In genomic region chr6:33815854-33816253, GRCh38 we compare ENCODE assay signal across 11 cellular contexts. TPM values are rescaled to one million over a fixed set of nuclear protein-coding genes. Genes with fewer than 3 reads are reported as not detected.
A peak's percentile ranks its signal among the peaks of the same experiment; 100 is the strongest.
DNase-seq lines count a peak whose midpoint lies in the region; ATAC-seq, FAIRE-seq and TF ChIP-seq lines count a peak whose summit lies in the region.
"Had no signal": no experiment of that assay in that cellular context is flagged by ENCODE, and none has a peak within 500 bp of the region (broad histone marks: within the 10 kb centered on the region; RNA-seq: fewer than 3 reads in every experiment).

No MANE protein-coding gene starts in this region.

- no TSS peak for BruUV-seq in PC-3 (replicated peaks; lab: Mats Ljungman, UMichigan)

- FAIRE-seq in D721Med (lab: Jason Lieb, UNC): peak; percentile 35

- H3K27me3 Mint-ChIP-seq in GM23338 (ENCODE audit: insufficient read depth, low read depth, poor library complexity): peaks cover 8% of the 10 kb centered on the region

- H3K4me1 Mint-ChIP-seq in GM23338: peaks cover 48% of the 10 kb centered on the region

- H3K9me3 Mint-ChIP-seq in GM23338: no peaks in the 10 kb centered on the region
- H3K9me3 Mint-ChIP-seq: dendritic cell treated with granulocyte-macrophage colony-stimulating factor and Interleukin-4, amounts not matched to agents 40 ng/mL and 50 ng/mL, for 4 days had no signal

- H3K27ac Mint-ChIP-seq in GM23338: no peak overlapping the region; the same call in 1 of the 2 replicates
- H3K27ac Mint-ChIP-seq: dendritic cell treated with granulocyte-macrophage colony-stimulating factor and Interleukin-4, amounts not matched to agents 40 ng/mL and 50 ng/mL, for 4 days had no signal

- H3K9me2 ChIP-seq in GM23338 (ENCODE audit: insufficient read depth): no peaks in the 10 kb centered on the region
- H3K9me2 ChIP-seq in PC-3 (replicated peaks; ENCODE audit: low read length): no peaks in the 10 kb centered on the region

- POLR2A ChIA-PET in PC-3 (lab: Charles Lee; ENCODE audit: unreplicated experiment): no interaction called here

- TF ChIP-seq CTCF in D721Med (IDR thresholded peaks at IDR 0.05; ENCODE audit: insufficient read depth, missing control alignments) (no peak), GM23338 (conservative IDR thresholded peaks at IDR 0.05; ENCODE audit: low read depth in 2 of 2) (no peak), PC-3 (conservative IDR thresholded peaks at IDR 0.05; ENCODE audit: low read depth, low read length) (no peak)

- no peaks in the 10 kb centered on the region for H3K36me3 ChIP-seq in GM23338 (ENCODE audit: insufficient read depth)
- no peaks in the 10 kb centered on the region for H3K36me3 ChIP-seq in PC-3 (ENCODE audit: low read depth, low read length)
- H3K36me3 ChIP-seq in iPS-15b (ENCODE audit: control insufficient read depth, insufficient read depth, low read length): no peaks in the 10 kb centered on the region
- H3K36me3 ChIP-seq: neutrophil had no signal

- H4K20me1 ChIP-seq in GM23338 (replicated peaks; ENCODE audit: insufficient read depth) (no peaks in the 10 kb centered on the region), PC-3 (ENCODE audit: low read length) (no peaks in the 10 kb centered on the region)

- H3K4me3 Mint-ChIP-seq in GM23338: no peak overlapping the region
- H3K4me3 Mint-ChIP-seq: dendritic cell treated with granulocyte-macrophage colony-stimulating factor and Interleukin-4, amounts not matched to agents 40 ng/mL and 50 ng/mL, for 4 days had no signal

- H3K4me3 ChIP-seq in GM23338: no peak overlapping the region
- H3K4me3 ChIP-seq in PC-3 (ENCODE audit: low read length): no peak overlapping the region
- no peak overlapping the region for H3K4me3 ChIP-seq in iPS-15b (ENCODE audit: low read depth, low read length)

- H3K79me2 ChIP-seq in GM23338 (replicated peaks; ENCODE audit: insufficient read depth): no peaks in the 10 kb centered on the region
- no peaks in the 10 kb centered on the region for H3K79me2 ChIP-seq in PC-3 (ENCODE audit: low read length)

- intact Hi-C loops in PC-3 (cut with micrococcal nuclease): no loop called here

- ATAC-seq in GM23338 (peak; percentile 79), PC-3 (peak; percentile 63), GM19351 (IDR thresholded peaks at IDR 0.05; ENCODE audit: unreplicated experiment) (no peak), HG03159 (IDR thresholded peaks at IDR 0.05; ENCODE audit: unreplicated experiment) (no peak), HG02588 (IDR thresholded peaks at IDR 0.05; ENCODE audit: unreplicated experiment) (no peak)

- H3K4me1 ChIP-seq in GM23338 (ENCODE audit: insufficient read depth) (peaks cover 40% of the 10 kb centered on the region), PC-3 (ENCODE audit: insufficient read depth, low read length) (no peaks in the 10 kb centered on the region), iPS-15b (ENCODE audit: control insufficient read depth, insufficient read depth, low read length) (peaks cover 32% of the 10 kb centered on the region)

- H3K36me3 Mint-ChIP-seq in GM23338 (ENCODE audit: low read depth): no peaks in the 10 kb centered on the region

- DNase-seq in D721Med (ENCODE audit: insufficient read length, low spot score): peak; percentile 74
- peak; percentile 90 for DNase-seq in GM23338 (ENCODE audit: low spot score)
- peak; percentile 36 for DNase-seq in PC-3
- DNase-seq in NCI-H446 treated with DMSO at 0.1 percent for 48 hours (lab: John Stamatoyannopoulos, UW): no peak

- H3K9ac ChIP-seq in PC-3 (ENCODE audit: low read length) (no peak overlapping the region), iPS-15b (ENCODE audit: low read depth, low read length) (peak overlapping the region; percentile 19)

- peak overlapping the region; percentile 64; the same call in 1 of the 2 replicates for H3K27ac ChIP-seq in GM23338 (ENCODE audit: low read depth)
- H3K27ac ChIP-seq in PC-3 (ENCODE audit: low read length): no peak overlapping the region
- H3K27ac ChIP-seq: neutrophil had no signal

- H3K4me2 ChIP-seq in GM23338 (no peak overlapping the region), PC-3 (ENCODE audit: low read length) (no peak overlapping the region)

- H2AFZ ChIP-seq in GM23338: no peak overlapping the region
- H2AFZ ChIP-seq in PC-3 (ENCODE audit: low read length): no peak overlapping the region

- H3K27me3 ChIP-seq in GM23338 (ENCODE audit: insufficient read depth) (no peaks in the 10 kb centered on the region), PC-3 (ENCODE audit: low read length) (peaks cover 47% of the 10 kb centered on the region), iPS-15b (ENCODE audit: control insufficient read depth, insufficient read depth, low read length) (no peaks in the 10 kb centered on the region)

- peaks cover 13% of the 10 kb centered on the region; the same call in 1 of the 2 replicates for H3F3A ChIP-seq in GM23338 (replicated peaks; ENCODE audit: low read depth)
- no peaks in the 10 kb centered on the region for H3F3A ChIP-seq in PC-3 (ENCODE audit: low read length, unreplicated experiment)

- CTCF ChIA-PET in PC-3 (lab: Charles Lee): no interaction called here

- H3K9me3 ChIP-seq in PC-3 (ENCODE audit: low read length) (no peaks in the 10 kb centered on the region), iPS-15b (ENCODE audit: control insufficient read depth, insufficient read depth, low read length) (no peaks in the 10 kb centered on the region)
- H3K9me3 ChIP-seq: neutrophil had no signal

TF ChIP-seq in GM23338, 12 proteins besides CTCF, POLR2A, EP300 and RAD21:
- TF ChIP-seq ETS1 (IDR thresholded peaks at IDR 0.05): peak; percentile 88
- TF ChIP-seq EZH2 (IDR thresholded peaks at IDR 0.05; ENCODE audit: low read depth, unreplicated experiment): no peak
- no peak for TF ChIP-seq NANOG (IDR thresholded peaks at IDR 0.05; ENCODE audit: borderline replicate concordance)

RNA-seq across cellular contexts. Expression of gene MLN, which starts 12.1 kb away (rescaled TPM):
- not detected in 2 replicates for total RNA-seq in GM23338 (2014; rRNA removed; shearing (Covaris generic))
- polyA plus RNA-seq in GM23338 (2016; fragmentation: Nextera tagmentation; extraction: Ambion mirVana): not detected in 2 replicates
- total RNA-seq in PC-3 (2014; rRNA removed): not detected in 2 replicates
- total RNA-seq: subcutaneous adipose tissue had no signal

RNA-seq across cellular contexts. Expression of gene LEMD2, which starts 26.9 kb away (rescaled TPM):
- 55.6 and 64.7 TPM in 2 replicates for total RNA-seq in GM23338 (2014; rRNA removed; shearing (Covaris generic))
- 28.6 and 32.0 TPM in 2 replicates for polyA plus RNA-seq in GM23338 (2016; fragmentation: Nextera tagmentation; extraction: Ambion mirVana)
- total RNA-seq in PC-3 (2014; rRNA removed): 54.5 and 83.6 TPM in 2 replicates

Comparison
In these comparisons a context has a peak if more than half of its experiments do, and no peak if none do; other contexts are left out.
1. ATAC-seq: peak in GM23338 (single experiment) and PC-3 (single experiment); none in GM19351 (single experiment), HG03159 (single experiment) and HG02588 (single experiment).